ENCODE assay signal across 12 cellular contexts in genomic region chr1:214321686-214322453, GRCh38. TPM values are rescaled to one million over a fixed set of nuclear protein-coding genes. Genes with fewer than 3 reads are reported as not detected.
DNase-seq lines count a peak whose midpoint lies in the region; ATAC-seq and TF ChIP-seq lines count a peak whose summit lies in the region.
"Had no signal": no experiment of that assay in that cellular context is flagged by ENCODE, and none has a peak within 500 bp of the region (broad histone marks: within the 10 kb centered on the region; RNA-seq: fewer than 3 reads in every experiment).

No MANE protein-coding gene starts in this region.

- TF ChIP-seq EP300 in suprapubic skin (IDR thresholded peaks at IDR 0.05) = no peak

- H3K9me3 Mint-ChIP-seq in endodermal cell = no peaks in the 10 kb centered on the region
- H3K9me3 Mint-ChIP-seq in type B pancreatic cell = no peaks in the 10 kb centered on the region

- peaks cover 2% of the 10 kb centered on the region for H3K27me3 Mint-ChIP-seq in endodermal cell (ENCODE audit: insufficient read depth)
- H3K27me3 Mint-ChIP-seq in type B pancreatic cell = no peaks in the 10 kb centered on the region

- H3K4me1 Mint-ChIP-seq in endodermal cell = peaks cover 17% of the 10 kb centered on the region
- H3K4me1 Mint-ChIP-seq in type B pancreatic cell (ENCODE audit: unreplicated experiment) = peaks cover 21% of the 10 kb centered on the region

- H3K4me3 Mint-ChIP-seq in endodermal cell = no peak overlapping the region
- no peak overlapping the region for H3K4me3 Mint-ChIP-seq in type B pancreatic cell

- TF ChIP-seq CTCF in endodermal cell (conservative IDR thresholded peaks at IDR 0.05) = no peak
- TF ChIP-seq CTCF in suprapubic skin (IDR thresholded peaks at IDR 0.05) = no peak
- TF ChIP-seq CTCF in type B pancreatic cell (conservative IDR thresholded peaks at IDR 0.05) = no peak

- H3K4me3 ChIP-seq in endodermal cell (ENCODE audit: low read length) (no peak overlapping the region), suprapubic skin (no peak overlapping the region)
- H3K4me3 ChIP-seq: PC-9, skin epidermis had no signal

- H3K27me3 ChIP-seq in endodermal cell (ENCODE audit: control insufficient read depth, insufficient read depth, low read length, poor library complexity, severe bottlenecking) (no peaks in the 10 kb centered on the region), suprapubic skin (no peaks in the 10 kb centered on the region)

- H3K27ac Mint-ChIP-seq in endodermal cell = no peak overlapping the region
- H3K27ac Mint-ChIP-seq in type B pancreatic cell = no peak overlapping the region

- no peak for TF ChIP-seq POLR2A in suprapubic skin (IDR thresholded peaks at IDR 0.05)

- H3K27ac ChIP-seq in endodermal cell (ENCODE audit: low read depth, low read length) = no peak overlapping the region
- no peak overlapping the region for H3K27ac ChIP-seq in suprapubic skin
- H3K27ac ChIP-seq: PC-9, skin epidermis had no signal

- H3K9me3 ChIP-seq in endodermal cell (ENCODE audit: control insufficient read depth, low read length) (no peaks in the 10 kb centered on the region), suprapubic skin (no peaks in the 10 kb centered on the region)

- ATAC-seq in GM18511 (IDR thresholded peaks at IDR 0.05; ENCODE audit: unreplicated experiment) (peak; percentile 84), GM21381 (IDR thresholded peaks at IDR 0.05; ENCODE audit: unreplicated experiment) (peak; percentile 70), HG03097 (IDR thresholded peaks at IDR 0.05; ENCODE audit: low FRiP score, unreplicated experiment) (peak; percentile 81)

- peaks cover 45% of the 10 kb centered on the region for H3K36me3 ChIP-seq in endodermal cell (ENCODE audit: control insufficient read depth, insufficient read depth, low read length)
- peaks cover 11% of the 10 kb centered on the region for H3K36me3 ChIP-seq in suprapubic skin

- WGBS in endodermal cell (ENCODE audit: insufficient coverage in 1 of 2, insufficient read length in 1 of 2), 2 experiments = 96 to 98% methylated on average over 4 to 5 of the region's 5 CpGs
- WGBS in suprapubic skin = 86% methylated on average over 5 of the region's 5 CpGs

- DNase-seq in endodermal cell (peak; percentile 9), suprapubic skin (ENCODE audit: low spot score in 2 of 2) (no peak), activated gamma-delta T cell (lab: John Stamatoyannopoulos, UW) (no peak), NCI-H1436 treated with DMSO at 0.1 percent for 48 hours (lab: John Stamatoyannopoulos, UW) (no peak), type B pancreatic cell (ENCODE audit: extremely low spot score, unreplicated experiment) (no peak)
- DNase-seq: NCI-H1436, PC-9, T-helper 9 cell had no signal

- no peak overlapping the region for H3K9ac ChIP-seq in endodermal cell (ENCODE audit: extremely low read depth, low read length, poor library complexity, severe bottlenecking)

- H3K36me3 Mint-ChIP-seq in endodermal cell (ENCODE audit: low read depth) (peaks cover 22% of the 10 kb centered on the region), type B pancreatic cell (peaks cover 19% of the 10 kb centered on the region)

- peaks cover 8% of the 10 kb centered on the region for H3K4me1 ChIP-seq in endodermal cell (ENCODE audit: control insufficient read depth, insufficient read depth, low read length)
- H3K4me1 ChIP-seq in suprapubic skin = no peaks in the 10 kb centered on the region

RNA-seq across cellular contexts. Expression of gene SMYD2, which starts 40.9 kb away (rescaled TPM):
- total RNA-seq in endodermal cell = 10 to 100 TPM; 13.8 to 22.4 TPM
- polyA plus RNA-seq in endodermal cell (2013, experiment 1 of 2) = 29.6 TPM
- polyA plus RNA-seq in endodermal cell (2013, experiment 2 of 2) = 24.9 TPM
- 10 to 100 TPM; 25.3 to 30.7 (median 27.8) TPM for total RNA-seq in suprapubic skin
- 24.8 and 35.5 TPM in 2 replicates for total RNA-seq in type B pancreatic cell (ENCODE audit: low replicate concordance)
